Comparison of ENCODE assay signal across 1 cellular context in genomic region chr20:2653511-2654383, GRCh38.
TF ChIP-seq lines count a peak whose summit lies in the region.

No MANE protein-coding gene starts in this region.

TF ChIP-seq in HCT116, 20 proteins besides CTCF, POLR2A, EP300 and RAD21 (continued from another document):
- TF ChIP-seq, protein P1, sequence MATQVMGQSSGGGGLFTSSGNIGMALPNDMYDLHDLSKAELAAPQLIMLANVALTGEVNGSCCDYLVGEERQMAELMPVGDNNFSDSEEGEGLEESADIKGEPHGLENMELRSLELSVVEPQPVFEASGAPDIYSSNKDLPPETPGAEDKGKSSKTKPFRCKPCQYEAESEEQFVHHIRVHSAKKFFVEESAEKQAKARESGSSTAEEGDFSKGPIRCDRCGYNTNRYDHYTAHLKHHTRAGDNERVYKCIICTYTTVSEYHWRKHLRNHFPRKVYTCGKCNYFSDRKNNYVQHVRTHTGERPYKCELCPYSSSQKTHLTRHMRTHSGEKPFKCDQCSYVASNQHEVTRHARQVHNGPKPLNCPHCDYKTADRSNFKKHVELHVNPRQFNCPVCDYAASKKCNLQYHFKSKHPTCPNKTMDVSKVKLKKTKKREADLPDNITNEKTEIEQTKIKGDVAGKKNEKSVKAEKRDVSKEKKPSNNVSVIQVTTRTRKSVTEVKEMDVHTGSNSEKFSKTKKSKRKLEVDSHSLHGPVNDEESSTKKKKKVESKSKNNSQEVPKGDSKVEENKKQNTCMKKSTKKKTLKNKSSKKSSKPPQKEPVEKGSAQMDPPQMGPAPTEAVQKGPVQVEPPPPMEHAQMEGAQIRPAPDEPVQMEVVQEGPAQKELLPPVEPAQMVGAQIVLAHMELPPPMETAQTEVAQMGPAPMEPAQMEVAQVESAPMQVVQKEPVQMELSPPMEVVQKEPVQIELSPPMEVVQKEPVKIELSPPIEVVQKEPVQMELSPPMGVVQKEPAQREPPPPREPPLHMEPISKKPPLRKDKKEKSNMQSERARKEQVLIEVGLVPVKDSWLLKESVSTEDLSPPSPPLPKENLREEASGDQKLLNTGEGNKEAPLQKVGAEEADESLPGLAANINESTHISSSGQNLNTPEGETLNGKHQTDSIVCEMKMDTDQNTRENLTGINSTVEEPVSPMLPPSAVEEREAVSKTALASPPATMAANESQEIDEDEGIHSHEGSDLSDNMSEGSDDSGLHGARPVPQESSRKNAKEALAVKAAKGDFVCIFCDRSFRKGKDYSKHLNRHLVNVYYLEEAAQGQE (IDR thresholded peaks at IDR 0.05; ENCODE audit: low read depth), result no peak
- TF ChIP-seq, protein P2, sequence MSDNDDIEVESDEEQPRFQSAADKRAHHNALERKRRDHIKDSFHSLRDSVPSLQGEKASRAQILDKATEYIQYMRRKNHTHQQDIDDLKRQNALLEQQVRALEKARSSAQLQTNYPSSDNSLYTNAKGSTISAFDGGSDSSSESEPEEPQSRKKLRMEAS (IDR thresholded peaks at IDR 0.05), result no peak
- TF ChIP-seq FOSL1 (IDR thresholded peaks at IDR 0.05; ENCODE audit: low read depth) (no peak), CEBPB (IDR thresholded peaks at IDR 0.05; ENCODE audit: low read depth) (no peak), CBX3 (IDR thresholded peaks at IDR 0.05; ENCODE audit: low read depth) (no peak), TCF7L2 (IDR thresholded peaks at IDR 0.05; ENCODE audit: borderline replicate concordance, extremely low read depth, insufficient read depth, insufficient read length) (no peak), SRF (IDR thresholded peaks at IDR 0.05; ENCODE audit: low read depth) (no peak), SIN3A (IDR thresholded peaks at IDR 0.05; ENCODE audit: low read depth) (no peak), EGR1 (IDR thresholded peaks at IDR 0.05; ENCODE audit: low read depth) (no peak)
- TF ChIP-seq, protein P3, sequence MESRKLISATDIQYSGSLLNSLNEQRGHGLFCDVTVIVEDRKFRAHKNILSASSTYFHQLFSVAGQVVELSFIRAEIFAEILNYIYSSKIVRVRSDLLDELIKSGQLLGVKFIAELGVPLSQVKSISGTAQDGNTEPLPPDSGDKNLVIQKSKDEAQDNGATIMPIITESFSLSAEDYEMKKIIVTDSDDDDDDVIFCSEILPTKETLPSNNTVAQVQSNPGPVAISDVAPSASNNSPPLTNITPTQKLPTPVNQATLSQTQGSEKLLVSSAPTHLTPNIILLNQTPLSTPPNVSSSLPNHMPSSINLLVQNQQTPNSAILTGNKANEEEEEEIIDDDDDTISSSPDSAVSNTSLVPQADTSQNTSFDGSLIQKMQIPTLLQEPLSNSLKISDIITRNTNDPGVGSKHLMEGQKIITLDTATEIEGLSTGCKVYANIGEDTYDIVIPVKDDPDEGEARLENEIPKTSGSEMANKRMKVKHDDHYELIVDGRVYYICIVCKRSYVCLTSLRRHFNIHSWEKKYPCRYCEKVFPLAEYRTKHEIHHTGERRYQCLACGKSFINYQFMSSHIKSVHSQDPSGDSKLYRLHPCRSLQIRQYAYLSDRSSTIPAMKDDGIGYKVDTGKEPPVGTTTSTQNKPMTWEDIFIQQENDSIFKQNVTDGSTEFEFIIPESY (IDR thresholded peaks at IDR 0.05; ENCODE audit: extremely low read depth, insufficient replicate concordance, low read length), result no peak
- TF ChIP-seq, protein P4, sequence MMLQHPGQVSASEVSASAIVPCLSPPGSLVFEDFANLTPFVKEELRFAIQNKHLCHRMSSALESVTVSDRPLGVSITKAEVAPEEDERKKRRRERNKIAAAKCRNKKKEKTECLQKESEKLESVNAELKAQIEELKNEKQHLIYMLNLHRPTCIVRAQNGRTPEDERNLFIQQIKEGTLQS (IDR thresholded peaks at IDR 0.05), result no peak
